ENCODE assay signal across 8 cellular contexts in genomic region chr4:163681208-163681821, GRCh38.
DNase-seq lines count a peak whose midpoint lies in the region; ATAC-seq and TF ChIP-seq lines count a peak whose summit lies in the region.

No MANE protein-coding gene starts in this region.

- H3K4me3 ChIP-seq in testis = no peak overlapping the region

- H3K9me3 Mint-ChIP-seq in activated naive CD4-positive, alpha-beta T cell treated with anti-CD3 and anti-CD28 coated beads for 36 hours = no peaks in the 10 kb centered on the region

- TF ChIP-seq CTCF in testis (IDR thresholded peaks at IDR 0.05) = peak; percentile 29 to 68 (median 41)

- no peak overlapping the region for H3K4me3 Mint-ChIP-seq in activated naive CD4-positive, alpha-beta T cell treated with anti-CD3 and anti-CD28 coated beads for 36 hours

- no peaks in the 10 kb centered on the region for H3K4me1 Mint-ChIP-seq in activated naive CD4-positive, alpha-beta T cell treated with anti-CD3 and anti-CD28 coated beads for 36 hours (ENCODE audit: low read depth)

- CTCF ChIA-PET in activated naive CD4-positive, alpha-beta T cell treated with anti-CD3 and anti-CD28 coated beads for 36 hours (lab: Charles Lee) = interaction anchor here (0.6 to 13.6 kb wide), 12 partner anchors 10 to 130 kb away, joined by 3 to 166 read pairs (median 4); no protein-coding TSS in a partner anchor

- WGBS in testis, 2 donors = 33 to 38% methylated on average over 2 of the region's 2 CpGs

- H3K27me3 Mint-ChIP-seq in activated naive CD4-positive, alpha-beta T cell treated with anti-CD3 and anti-CD28 coated beads for 36 hours (ENCODE audit: low read depth) = no peaks in the 10 kb centered on the region

- no peaks in the 10 kb centered on the region for H3K36me3 ChIP-seq in testis (ENCODE audit: low read depth, missing control alignments)

- H3K36me3 Mint-ChIP-seq in activated naive CD4-positive, alpha-beta T cell treated with anti-CD3 and anti-CD28 coated beads for 36 hours (ENCODE audit: low read depth) = no peaks in the 10 kb centered on the region

- no peaks in the 10 kb centered on the region for H3K27me3 ChIP-seq in testis

- H3K27ac ChIP-seq in testis = no peak overlapping the region

- H3K9me3 ChIP-seq in testis = no peaks in the 10 kb centered on the region

- peak; percentile 30 for DNase-seq in activated naive CD4-positive, alpha-beta T cell treated with anti-CD3 and anti-CD28 coated beads for 36 hours
- no peak for DNase-seq in activated naive CD4-positive, alpha-beta T cell (lab: John Stamatoyannopoulos, UW)
- DNase-seq in SKM-1 (lab: John Stamatoyannopoulos, UW; ENCODE audit: unreplicated experiment) (peak; percentile 56), germinal center (ENCODE audit: low spot score) (peak; percentile 54), testis (peak; percentile 42), cerebellum (ENCODE audit: low spot score) (no peak)

- no peaks in the 10 kb centered on the region for H3K4me1 ChIP-seq in testis

- TF ChIP-seq POLR2A in testis (IDR thresholded peaks at IDR 0.05) = no peak

- intact Hi-C loops in activated naive CD4-positive, alpha-beta T cell treated with anti-CD3 and anti-CD28 coated beads for 36 hours (cut with micrococcal nuclease) = loop anchor here (1.0 to 5.0 kb wide), 8 partner anchors 74 to 1184 kb away; partner anchors contain the start of gene SMIM31
- intact Hi-C loops in testis (cut with DNase I; ENCODE audit: low total_unique reads) = no loop called here

- ATAC-seq in GM19452 (IDR thresholded peaks at IDR 0.05; ENCODE audit: unreplicated experiment) (peak; percentile 85), HG03457 (IDR thresholded peaks at IDR 0.05; ENCODE audit: unreplicated experiment) (peak; percentile 72)

- no peak overlapping the region for H3K27ac Mint-ChIP-seq in activated naive CD4-positive, alpha-beta T cell treated with anti-CD3 and anti-CD28 coated beads for 36 hours

Comparison
In these comparisons a context has a peak if more than half of its experiments do, and no peak if none do; other contexts are left out.
1. DNase-seq: peak in activated naive CD4-positive, alpha-beta T cell treated with anti-CD3 and anti-CD28 coated beads for 36 hours (single experiment), SKM-1 (single experiment), germinal center (single experiment) and testis (single experiment); none in activated naive CD4-positive, alpha-beta T cell (0 of 4) and cerebellum (single experiment).